2 cellular contexts compared by ENCODE assay signal in the genomic region with DNA sequence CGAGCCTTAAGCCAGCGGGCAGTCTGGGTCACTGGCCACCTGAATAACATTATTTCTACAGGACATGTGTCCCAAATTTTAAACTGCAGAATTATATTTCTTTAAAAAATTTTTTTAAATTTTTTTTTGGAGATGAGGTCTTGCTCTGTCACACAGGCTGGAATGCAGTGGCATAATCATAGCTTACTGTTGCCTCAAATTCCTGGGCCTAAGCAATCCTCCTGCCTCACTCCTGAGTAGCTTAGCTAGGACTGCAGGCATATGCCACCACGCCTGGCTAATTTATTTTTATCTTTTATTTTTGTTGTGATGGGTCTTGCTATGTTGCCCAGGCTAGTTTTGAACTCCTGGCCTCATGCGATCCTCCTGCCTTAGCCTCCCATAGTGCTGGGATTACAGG.
TF ChIP-seq lines count a peak whose summit lies in the region.

No MANE protein-coding gene starts in this region.

TF ChIP-seq in IMR-90, 13 proteins besides CTCF, POLR2A, EP300 and RAD21:
- TF ChIP-seq BHLHE40 (IDR thresholded peaks at IDR 0.05; ENCODE audit: low read depth, low read length) (no peak), CEBPB (IDR thresholded peaks at IDR 0.05; ENCODE audit: low read depth, low read length) (peak; percentile 50; the same call in 1 of the 2 replicates)

TF ChIP-seq in K562, 482 proteins besides CTCF, POLR2A, EP300 and RAD21:
- 0 out of 2 replicates have a peak, but pooled peaks have one; percentile 13 for TF ChIP-seq ZNF121 (CRISPR knock-in tag; conservative IDR thresholded peaks at IDR 0.05)
- TF ChIP-seq PTTG1 (tag; IDR thresholded peaks at IDR 0.05; ENCODE audit: low read depth): no peak
